In genomic region chr1:201346987-201347386, GRCh38 we compare ENCODE assay signal across 21 cellular contexts. TPM values are rescaled to one million over a fixed set of nuclear protein-coding genes. Genes with fewer than 3 reads are reported as not detected.
DNase-seq lines count a peak whose midpoint lies in the region; ATAC-seq and TF ChIP-seq lines count a peak whose summit lies in the region.
"Had no signal": no experiment of that assay in that cellular context is flagged by ENCODE, and none has a peak within 500 bp of the region (broad histone marks: within the 10 kb centered on the region; RNA-seq: fewer than 3 reads in every experiment).

No MANE protein-coding gene starts in this region.

- H3K56ac ChIP-seq in H9 (ENCODE audit: insufficient read length, low read depth, low read length): no peak overlapping the region

- no peak overlapping the region for H3K27ac ChIP-seq in H9 (ENCODE audit: insufficient read length, low read depth, low read length)
- H3K27ac ChIP-seq in PC-3 (ENCODE audit: low read length): no peak overlapping the region; the same call in 1 of the 2 replicates
- H3K27ac ChIP-seq in foreskin keratinocyte: peak overlapping the region; percentile 22
- H3K27ac ChIP-seq in skin epidermis: peak overlapping the region in 18 of 21 experiments; percentile 24 to 88 (median 70)
- H3K27ac ChIP-seq: BLaER1, SJCRH30 had no signal

- 0 out of 2 replicates have a peak, but pooled peaks cover 3% of the 10 kb centered on the region for H3K9me2 ChIP-seq in PC-3 (replicated peaks; ENCODE audit: low read length)

- no peaks in the 10 kb centered on the region for H3K23me2 ChIP-seq in H9 (ENCODE audit: insufficient read length, low read depth, low read length, poor library complexity, severe bottlenecking)

- H3K4me2 ChIP-seq in H9 (ENCODE audit: insufficient read depth, insufficient read length, low read length) (no peak overlapping the region), PC-3 (ENCODE audit: low read length) (peak overlapping the region; percentile 58)
- H3K4me2 ChIP-seq: BLaER1 had no signal

- peak overlapping the region in 1 of 2 experiments; percentile 39; a peak in 2 of 5 replicates for H3K4me3 Mint-ChIP-seq in H9
- H3K4me3 Mint-ChIP-seq: CD4-positive, alpha-beta memory T cell had no signal

- H3K9me3 Mint-ChIP-seq in H9: no peaks in the 10 kb centered on the region
- H3K9me3 Mint-ChIP-seq: CD4-positive, alpha-beta memory T cell had no signal

- H3K4ac ChIP-seq in H9 (ENCODE audit: low read depth, low read length): no peak overlapping the region

- no peak overlapping the region for H2BK5ac ChIP-seq in H9 (ENCODE audit: insufficient read length, low read length)

- BruUV-seq in PC-3 (replicated peaks; lab: Mats Ljungman, UMichigan): no TSS peak

- CTCF ChIA-PET in PC-3 (lab: Charles Lee): interaction anchor here (0.5 to 3.8 kb wide), 26 partner anchors 11 to 251 kb away, joined by 3 to 14 read pairs (median 6); partner anchors contain the start of gene PKP1

- ATAC-seq in PC-3 (no peak), foreskin keratinocyte (no peak), GM21576 (IDR thresholded peaks at IDR 0.05; ENCODE audit: unreplicated experiment) (no peak)

- H2BK120ac ChIP-seq in H9 (ENCODE audit: low read depth, low read length, poor library complexity, severe bottlenecking): no peak overlapping the region

- H2BK12ac ChIP-seq in H9 (ENCODE audit: insufficient read length, low read depth, low read length): no peak overlapping the region

- H3K4me1 ChIP-seq in H9 (ENCODE audit: insufficient read depth, low read length): peaks cover 8% of the 10 kb centered on the region; the same call in 1 of the 2 replicates
- peaks cover 22% of the 10 kb centered on the region for H3K4me1 ChIP-seq in PC-3 (ENCODE audit: insufficient read depth, low read length)
- peaks cover 25% of the 10 kb centered on the region for H3K4me1 ChIP-seq in foreskin keratinocyte
- H3K4me1 ChIP-seq: BLaER1, Caco-2, SJCRH30 had no signal

- H3F3A ChIP-seq in PC-3 (ENCODE audit: low read length, unreplicated experiment): no peaks in the 10 kb centered on the region

- intact Hi-C loops in PC-3 (cut with micrococcal nuclease): loop anchor here (1.0 to 5.0 kb wide), 6 partner anchors 38 to 220 kb away; partner anchors contain the start of genes ASCL5 and PKP1

- H3T11ph ChIP-seq in H9 (ENCODE audit: low read length): no peak overlapping the region

- H3K9me3 ChIP-seq in H9 (ENCODE audit: control insufficient read depth, low read depth, low read length) (no peaks in the 10 kb centered on the region), PC-3 (ENCODE audit: low read length) (peaks cover 6% of the 10 kb centered on the region)
- H3K9me3 ChIP-seq: BLaER1, Caco-2, MG63 had no signal

- no peak overlapping the region for H4K5ac ChIP-seq in H9 (ENCODE audit: insufficient read length, low read depth, low read length)

- DNase-seq in H9 (no peak), PC-3 (no peak), foreskin keratinocyte (no peak), NCI-H1417 (lab: John Stamatoyannopoulos, UW) (no peak), NCI-H524 treated with DMSO at 0.1 percent for 48 hours (lab: John Stamatoyannopoulos, UW) (no peak)
- no peak for DNase-seq in stimulated activated naive CD4-positive, alpha-beta T cell treated with Interleukin-2 at 50 U/mL for 16 hours (lab: John Stamatoyannopoulos, UW)
- DNase-seq: CD4-positive, alpha-beta memory T cell; GOT3; NCI-H1048; NCI-H1436 treated with DMSO at 0.1 percent for 48 hours; NCI-H1930; NCI-H510A; NK-92 treated with Interleukin-12 subunit alpha and Interleukin-12 subunit beta, amount 100 ng/mL, for 24 hours had no signal

- WGBS in H9 (ENCODE audit: extremely low coverage, insufficient read length, low lambda C conversion rate): no CpG with 5 or more reads among the region's 2 CpGs

- no peak for TF ChIP-seq CTCF in H9 (conservative IDR thresholded peaks at IDR 0.05)
- no peak for TF ChIP-seq CTCF in PC-3 (conservative IDR thresholded peaks at IDR 0.05; ENCODE audit: low read depth, low read length)
- no peak for TF ChIP-seq CTCF in foreskin keratinocyte (conservative IDR thresholded peaks at IDR 0.05)

- no peak overlapping the region for H2BK20ac ChIP-seq in H9 (ENCODE audit: low read depth, low read length, poor library complexity, severe bottlenecking)

- no peak overlapping the region for H2BK15ac ChIP-seq in H9 (ENCODE audit: low read depth, low read length)

- no peak overlapping the region for H4K91ac ChIP-seq in H9 (ENCODE audit: insufficient read length, low read depth, low read length)

- H3K18ac ChIP-seq in H9 (ENCODE audit: insufficient read length, low read depth, low read length): no peak overlapping the region

- H3K79me2 ChIP-seq in H9 (ENCODE audit: insufficient read depth, low read length) (no peaks in the 10 kb centered on the region), PC-3 (ENCODE audit: low read length) (no peaks in the 10 kb centered on the region)

- H3K27ac Mint-ChIP-seq in H9: peak overlapping the region in 2 of 3 experiments; percentile 44 to 57; a peak in 4 of 7 replicates
- H3K27ac Mint-ChIP-seq: CD4-positive, alpha-beta memory T cell had no signal

- POLR2A ChIA-PET in PC-3 (lab: Charles Lee; ENCODE audit: unreplicated experiment): interaction anchor here (0.6 to 0.8 kb wide), 4 partner anchors 36 to 48 kb away, joined by 4 to 19 read pairs (median 8); no protein-coding TSS in a partner anchor

- peaks cover 38 to 40% of the 10 kb centered on the region in 2 experiments for H3K4me1 Mint-ChIP-seq in H9
- H3K4me1 Mint-ChIP-seq: CD4-positive, alpha-beta memory T cell had no signal

- H3K79me1 ChIP-seq in H9 (ENCODE audit: insufficient read depth, low read depth, low read length, poor library complexity, severe bottlenecking): no peaks in the 10 kb centered on the region

- no peaks in the 10 kb centered on the region for H3K36me3 Mint-ChIP-seq in H9 (ENCODE audit: insufficient read depth in 1 of 3, low read depth in 3 of 3)
- H3K36me3 Mint-ChIP-seq: CD4-positive, alpha-beta memory T cell had no signal

- H2AK5ac ChIP-seq in H9 (ENCODE audit: insufficient read length, low read length): no peak overlapping the region

- H3K9ac ChIP-seq in H9 (ENCODE audit: extremely low read depth, insufficient read length, low read length): no peak overlapping the region
- no peak overlapping the region for H3K9ac ChIP-seq in PC-3 (ENCODE audit: low read length)
- H3K9ac ChIP-seq: BLaER1 had no signal

- H4K20me1 ChIP-seq in H9 (ENCODE audit: control insufficient read depth, insufficient read depth, insufficient read length) (no peaks in the 10 kb centered on the region), PC-3 (ENCODE audit: low read length) (no peaks in the 10 kb centered on the region)
- H4K20me1 ChIP-seq: BLaER1 had no signal

- no peak overlapping the region for H2AFZ ChIP-seq in H9 (ENCODE audit: low read length)
- H2AFZ ChIP-seq in PC-3 (ENCODE audit: low read length): peak overlapping the region; percentile 60

- 0 out of 2 replicates have a peak, but pooled peaks cover under 1% of the 10 kb centered on the region for H3K36me3 ChIP-seq in PC-3 (ENCODE audit: low read depth, low read length)
- H3K36me3 ChIP-seq: BLaER1, MG63, SJCRH30 had no signal

- no peaks in the 10 kb centered on the region for H3K27me3 ChIP-seq in H9 (ENCODE audit: insufficient read depth, low read length)
- no peaks in the 10 kb centered on the region for H3K27me3 ChIP-seq in PC-3 (ENCODE audit: low read length)
- no peaks in the 10 kb centered on the region for H3K27me3 ChIP-seq in foreskin keratinocyte
- H3K27me3 ChIP-seq: BLaER1, MG63, SJCRH30 had no signal

- H3K14ac ChIP-seq in H9 (ENCODE audit: insufficient read depth, low read length): no peak overlapping the region

- H3K4me3 ChIP-seq in PC-3 (ENCODE audit: low read length) (no peak overlapping the region; the same call in 1 of the 2 replicates), skin epidermis (no peak overlapping the region)
- H3K4me3 ChIP-seq: BLaER1, GM12878, K562, MG63, SJCRH30 had no signal

- no peak overlapping the region for H3K23ac ChIP-seq in H9 (ENCODE audit: insufficient read length, low read depth, low read length)

- H4K8ac ChIP-seq in H9 (replicated peaks; ENCODE audit: insufficient read length, low read depth, low read length): no peak overlapping the region

- H3K27me3 Mint-ChIP-seq in H9 (ENCODE audit: low read depth): peaks cover 1% of the 10 kb centered on the region; the same call in 1 of the 2 replicates

RNA-seq across cellular contexts. Expression of gene TNNT2, which starts 30.5 kb away (rescaled TPM):
- total RNA-seq in H9 (2021): 5.9 and 8.6 TPM in 2 replicates
- 1.1 and 2.9 TPM in 2 replicates for total RNA-seq in PC-3 (2014; rRNA removed)
- total RNA-seq in foreskin keratinocyte: 0.11 and 0.17 TPM in 2 replicates
- polyA plus RNA-seq in foreskin keratinocyte: 0.20 TPM in 1 of 2 replicates, not detected in the other
- total RNA-seq: CD4-positive, alpha-beta memory T cell; GM12878; K562 had no signal
- polyA plus RNA-seq: CD4-positive, alpha-beta memory T cell; K562 had no signal

RNA-seq across cellular contexts. Expression of gene LAD1, which starts 52.1 kb away (rescaled TPM):
- 29.0 and 30.1 TPM in 2 replicates for total RNA-seq in H9 (2021)
- total RNA-seq in PC-3 (2014; rRNA removed): 310 and 381 TPM in 2 replicates
- total RNA-seq in foreskin keratinocyte: 233 and 240 TPM in 2 replicates
- 251 and 256 TPM in 2 replicates for polyA plus RNA-seq in foreskin keratinocyte
- polyA plus RNA-seq: CD4-positive, alpha-beta memory T cell; K562 had no signal

Comparison
In these comparisons a context has a peak if more than half of its experiments do, and no peak if none do; other contexts are left out.
1. H3K27ac ChIP-seq: peak in foreskin keratinocyte (single experiment) and skin epidermis (18 of 21); none in H9 (single experiment) and PC-3 (single experiment).